Comparison of ENCODE assay signal across 31 cellular contexts in the genomic region with DNA sequence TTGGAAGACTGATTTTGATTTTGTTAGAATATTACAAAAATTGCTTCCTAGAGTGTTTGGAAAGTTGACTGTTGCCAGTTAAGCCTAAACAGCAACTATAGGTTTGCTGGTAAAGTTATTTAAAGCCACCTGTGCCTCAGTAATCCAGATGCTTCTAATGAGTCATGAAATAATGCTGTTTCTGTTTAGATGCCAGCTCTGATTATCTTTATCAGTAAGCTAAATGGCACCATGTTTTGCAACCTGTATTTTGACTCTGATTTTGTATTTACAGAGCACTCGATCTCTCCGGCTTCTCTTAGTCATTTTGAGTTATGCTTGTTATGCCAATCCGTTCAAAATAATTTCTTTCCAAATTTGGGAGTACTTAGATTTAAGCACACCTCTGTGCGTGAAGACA.
"Had no signal": no experiment of that assay in that cellular context is flagged by ENCODE, and none has a peak within 500 bp of the region (broad histone marks: within the 10 kb centered on the region; RNA-seq: fewer than 3 reads in every experiment).

No MANE protein-coding gene starts in this region.

- H3K27ac ChIP-seq: body of pancreas, esophagus muscularis mucosa, foreskin keratinocyte, gastrocnemius medialis, heart left ventricle, WERI-Rb-1 had no signal

- H3K4me1 ChIP-seq: body of pancreas, esophagus muscularis mucosa, foreskin keratinocyte, gastrocnemius medialis, heart left ventricle had no signal

- H3K36me3 ChIP-seq: esophagus muscularis mucosa, gastrocnemius medialis, heart left ventricle, WERI-Rb-1 had no signal

- FAIRE-seq: colon had no signal

- ATAC-seq: activated CD4-positive, CD25-positive, alpha-beta regulatory T cell treated with anti-CD3 and anti-CD28 coated beads, Interleukin-2, amount 50 U/mL, for 24 hours; activated CD8-positive, alpha-beta T cell treated with anti-CD3 and anti-CD28 coated beads for 36 hours; activated T-cell treated with anti-CD3 and anti-CD28 coated beads, Interleukin-2, amount 50 U/mL, for 4 hours; activated T-helper 17 cell treated with anti-CD3 and anti-CD28 coated beads, Interleukin-2, amount 50 U/mL, for 72 hours; body of pancreas; effector memory CD8-positive, alpha-beta T cell; foreskin keratinocyte; gastrocnemius medialis; heart left ventricle; T-helper 17 cell had no signal

- H3K27me3 ChIP-seq: body of pancreas, esophagus muscularis mucosa, foreskin keratinocyte, gastrocnemius medialis, heart left ventricle had no signal

- DNase-seq: activated B cell treated with CpG ODN at 0.5 μM for 24 hours; activated CD4-positive, alpha-beta T cell treated with anti-CD3 and anti-CD28 coated beads for 48 hours; activated CD4-positive, alpha-beta T cell treated with anti-CD3 and anti-CD28 coated beads, Interleukin-2, amount 50 U/mL, for 1 hour; activated CD4-positive, alpha-beta T cell treated with anti-CD3 and anti-CD28 coated beads, Interleukin-2, amount 50 U/mL, for 48 hours; activated CD8-positive, alpha-beta memory T cell treated with anti-CD3 and anti-CD28 coated beads for 24 hours; activated CD8-positive, alpha-beta T cell treated with anti-CD3 and anti-CD28 coated beads for 36 hours; activated effector memory CD4-positive, alpha-beta T cell treated with Interleukin-2 at 50 U/mL for 16 hours; activated gamma-delta T cell treated with Interleukin-2 at 50 U/mL for 16 hours; activated naive CD4-positive, alpha-beta T cell treated with anti-CD3 and anti-CD28 coated beads, Interleukin-2, amount 50 U/mL, for 16 hours; activated naive CD4-positive, alpha-beta T cell treated with Interleukin-2 at 50 U/mL for 16 hours; activated T-cell treated with anti-CD3 and anti-CD28 coated beads, Interleukin-2, amount 50 U/mL, for 4 hours; amygdala; aorta; body of pancreas; caudate nucleus; cortex of kidney; dermis blood vessel endothelial cell; effector CD4-positive, alpha-beta T cell; effector memory CD8-positive, alpha-beta T cell; erythroblast; foreskin keratinocyte; gastrocnemius medialis; glutamatergic neuron; heart left ventricle; T-helper 17 cell; T1000; WERI-Rb-1 had no signal

- H3K4me3 ChIP-seq: body of pancreas, esophagus muscularis mucosa, gastrocnemius medialis, heart left ventricle had no signal

- H3K9me3 ChIP-seq: body of pancreas, esophagus muscularis mucosa, gastrocnemius medialis, heart left ventricle had no signal
